In genomic region chr16:1332618-1333148, GRCh38 we compare ENCODE assay signal across 9 cellular contexts. TPM values are rescaled to one million over a fixed set of nuclear protein-coding genes. Genes with fewer than 3 reads are reported as not detected.
DNase-seq lines count a peak whose midpoint lies in the region; ATAC-seq and TF ChIP-seq lines count a peak whose summit lies in the region.
"Had no signal": no experiment of that assay in that cellular context is flagged by ENCODE, and none has a peak within 500 bp of the region (broad histone marks: within the 10 kb centered on the region; RNA-seq: fewer than 3 reads in every experiment).

No MANE protein-coding gene starts in this region.

- H3K4me3 Mint-ChIP-seq in Caco-2 (ENCODE audit: unreplicated experiment) = peak overlapping the region; percentile 52

- H3K27ac ChIP-seq in OCI-LY7 (ENCODE audit: low read depth, low read length, poor library complexity, severe bottlenecking) = peak overlapping the region; percentile 71
- no peak overlapping the region for H3K27ac ChIP-seq in esophagus muscularis mucosa (replicated peaks in 1 of 4)
- no peak overlapping the region for H3K27ac ChIP-seq in parathyroid adenoma

- H3K27ac Mint-ChIP-seq in Caco-2 (ENCODE audit: unreplicated experiment) = no peak overlapping the region

- H3K9me3 ChIP-seq in Caco-2 = no peaks in the 10 kb centered on the region
- no peaks in the 10 kb centered on the region for H3K9me3 ChIP-seq in OCI-LY7 (ENCODE audit: low read length)
- H3K9me3 ChIP-seq in esophagus muscularis mucosa = peaks cover 0 to 7% (median 3%) of the 10 kb centered on the region in 4 donors
- H3K9me3 ChIP-seq in parathyroid adenoma (ENCODE audit: control insufficient read depth, low read length) = no peaks in the 10 kb centered on the region
- H3K9me3 ChIP-seq: mucosa of descending colon had no signal

- CTCF ChIA-PET in Caco-2 (lab: Charles Lee) (interaction anchor here (0.9 kb wide), 1 partner anchor 10 kb away, joined by 5 read pairs; no protein-coding TSS in a partner anchor), OCI-LY7 (lab: Charles Lee; ENCODE audit: unreplicated experiment) (interaction anchor here (1.4 kb wide), 1 partner anchor 10 kb away, joined by 5 read pairs; no protein-coding TSS in a partner anchor)

- H2AFZ ChIP-seq in OCI-LY7 (ENCODE audit: low read length) = no peak overlapping the region; the same call in 1 of the 2 replicates
- H2AFZ ChIP-seq in parathyroid adenoma = peak overlapping the region; percentile 1

- TF ChIP-seq CTCF in Caco-2 (IDR thresholded peaks at IDR 0.05; ENCODE audit: insufficient read depth in 1 of 2, low read depth in 1 of 2, low read length in 1 of 2, severe bottlenecking in 1 of 2, unreplicated experiment in 1 of 2) (no peak), OCI-LY7 (conservative IDR thresholded peaks at IDR 0.05; ENCODE audit: low read length) (no peak), esophagus muscularis mucosa (IDR thresholded peaks at IDR 0.05) (no peak), parathyroid adenoma (IDR thresholded peaks at IDR 0.05) (no peak)

- no peaks in the 10 kb centered on the region for H3K9me2 ChIP-seq in OCI-LY7 (ENCODE audit: insufficient read depth, low read length)

- WGBS in esophagus muscularis mucosa = 7% methylated on average over 18 of the region's 26 CpGs

- H3K4me1 Mint-ChIP-seq in Caco-2 (ENCODE audit: low read depth, unreplicated experiment) = no peaks in the 10 kb centered on the region

- H3K4me1 ChIP-seq in Caco-2 (peaks cover 4% of the 10 kb centered on the region; the same call in 1 of the 2 replicates), OCI-LY7 (ENCODE audit: insufficient read depth, low read length, poor library complexity, severe bottlenecking) (peaks cover 31% of the 10 kb centered on the region), esophagus muscularis mucosa (peaks cover 28 to 42% (median 37%) of the 10 kb centered on the region in 4 donors), parathyroid adenoma (peaks cover 6% of the 10 kb centered on the region)

- no peak overlapping the region for H3K9ac ChIP-seq in parathyroid adenoma

- H3K36me3 ChIP-seq in Caco-2 (ENCODE audit: control insufficient read depth, insufficient read depth, low read length) (no peaks in the 10 kb centered on the region), OCI-LY7 (ENCODE audit: insufficient read depth, low read length) (no peaks in the 10 kb centered on the region), esophagus muscularis mucosa (no peaks in the 10 kb centered on the region), parathyroid adenoma (ENCODE audit: control insufficient read depth, insufficient read depth, low read length) (no peaks in the 10 kb centered on the region)

- ATAC-seq in GM19463 (IDR thresholded peaks at IDR 0.05; ENCODE audit: unreplicated experiment) = no peak

- no peak for TF ChIP-seq EP300 in esophagus muscularis mucosa (IDR thresholded peaks at IDR 0.05)

- no peak for DNase-seq in Caco-2
- DNase-seq in OCI-LY7 (ENCODE audit: low spot score) = no peak
- no peak for DNase-seq in esophagus muscularis mucosa (ENCODE audit: extremely low spot score)
- DNase-seq in kidney glomerular epithelial cell (lab: John Stamatoyannopoulos, UW) = no peak
- no peak for DNase-seq in kidney tubule cell (ENCODE audit: low spot score)
- no peak for DNase-seq in mesenteric fat pad (ENCODE audit: low spot score)

- POLR2A ChIA-PET in Caco-2 (lab: Charles Lee) = no interaction called here
- POLR2A ChIA-PET in OCI-LY7 (lab: Charles Lee) = interaction anchor here (0.6 to 0.7 kb wide), 2 partner anchors 10 to 512 kb away, joined by 3 to 5 read pairs; no protein-coding TSS in a partner anchor

- H4K20me1 ChIP-seq in OCI-LY7 (ENCODE audit: insufficient read depth, low read length) = no peaks in the 10 kb centered on the region

- H3K27me3 ChIP-seq in Caco-2 (replicated peaks; ENCODE audit: control insufficient read depth, insufficient read depth, low read length) (no peaks in the 10 kb centered on the region; the same call in 1 of the 2 replicates), esophagus muscularis mucosa (peaks cover 8 to 75% (median 36%) of the 10 kb centered on the region in 4 donors), parathyroid adenoma (ENCODE audit: control insufficient read depth, insufficient read depth, low read length) (no peaks in the 10 kb centered on the region)

- H3K4me3 ChIP-seq in Caco-2 (ENCODE audit: low read depth, low read length) (no peak overlapping the region), OCI-LY7 (ENCODE audit: low read depth, low read length, poor library complexity, severe bottlenecking) (no peak overlapping the region), esophagus muscularis mucosa (peak overlapping the region; percentile 43 to 56 (median 48)), parathyroid adenoma (ENCODE audit: low read depth, low read length) (peak overlapping the region; percentile 54)
- H3K4me3 ChIP-seq: mucosa of descending colon had no signal

- no peaks in the 10 kb centered on the region for H3K36me3 Mint-ChIP-seq in Caco-2 (ENCODE audit: insufficient read depth, unreplicated experiment)

- no peaks in the 10 kb centered on the region for H3K27me3 Mint-ChIP-seq in Caco-2 (ENCODE audit: insufficient read depth, unreplicated experiment)

- intact Hi-C loops in Caco-2 (cut with micrococcal nuclease; ENCODE audit: unreplicated experiment) (no loop called here), OCI-LY7 (cut with micrococcal nuclease; ENCODE audit: unreplicated experiment) (no loop called here), esophagus muscularis mucosa (cut with DNase I) (no loop called here)

- no peaks in the 10 kb centered on the region for H3K9me3 Mint-ChIP-seq in Caco-2 (ENCODE audit: unreplicated experiment)

- H3K4me2 ChIP-seq in OCI-LY7 (ENCODE audit: low read length) (peak overlapping the region; percentile 79; the same call in 1 of the 2 replicates), parathyroid adenoma (ENCODE audit: low read length) (peak overlapping the region; percentile 77)

- BruUV-seq in Caco-2 (replicated peaks; lab: Mats Ljungman, UMichigan) (no TSS peak), OCI-LY7 (replicated peaks; lab: Mats Ljungman, UMichigan) (no TSS peak)

- H3K79me2 ChIP-seq in OCI-LY7 (ENCODE audit: insufficient read depth, low read depth, low read length) (no peaks in the 10 kb centered on the region), parathyroid adenoma (no peaks in the 10 kb centered on the region)

- no peak for TF ChIP-seq POLR2A in esophagus muscularis mucosa (IDR thresholded peaks at IDR 0.05; ENCODE audit: low read depth)

RNA-seq across cellular contexts. Expression of gene BAIAP3, which starts 0.8 kb away (rescaled TPM):
- 4.2 and 5.0 TPM in 2 replicates for total RNA-seq in Caco-2 (2022)
- 2.9 and 6.3 TPM in 2 replicates for total RNA-seq in OCI-LY7 (2014; rRNA removed; shearing (Covaris generic))
- 2.4 and 3.2 TPM in 2 replicates for total RNA-seq in OCI-LY7 (2022)
- total RNA-seq in esophagus muscularis mucosa = 1 to 10 TPM; 1.3 to 4.2 (median 2.3) TPM
- 1.3 TPM for total RNA-seq in mesenteric fat pad

RNA-seq across cellular contexts. Expression of gene TSR3, which starts 19.0 kb away (rescaled TPM):
- total RNA-seq in Caco-2 (2022) = 48.3 and 48.6 TPM in 2 replicates
- 75.8 and 99.4 TPM in 2 replicates for total RNA-seq in OCI-LY7 (2014; rRNA removed; shearing (Covaris generic))
- 43.5 and 47.2 TPM in 2 replicates for total RNA-seq in OCI-LY7 (2022)
- 100 to 1,000 TPM in 3 of 4 donors, 10 to 100 TPM in 1; 78.2 to 112 (median 106) TPM for total RNA-seq in esophagus muscularis mucosa
- total RNA-seq in mesenteric fat pad = 58.2 TPM

RNA-seq across cellular contexts. Expression of gene GNPTG, which starts 19.0 kb away (rescaled TPM):
- total RNA-seq in Caco-2 (2022) = 37.3 and 37.6 TPM in 2 replicates
- total RNA-seq in OCI-LY7 (2014; rRNA removed; shearing (Covaris generic)) = 21.3 and 22.5 TPM in 2 replicates
- 24.1 and 26.6 TPM in 2 replicates for total RNA-seq in OCI-LY7 (2022)
- 10 to 100 TPM; 54.4 to 70.5 (median 61.1) TPM for total RNA-seq in esophagus muscularis mucosa
- total RNA-seq in mesenteric fat pad = 72.1 TPM

RNA-seq across cellular contexts. Expression of gene UBE2I, which starts 23.2 kb away (rescaled TPM):
- total RNA-seq in Caco-2 (2022) = 178 and 199 TPM in 2 replicates
- total RNA-seq in OCI-LY7 (2014; rRNA removed; shearing (Covaris generic)) = 122 and 126 TPM in 2 replicates
- 323 and 349 TPM in 2 replicates for total RNA-seq in OCI-LY7 (2022)
- total RNA-seq in esophagus muscularis mucosa = 10 to 100 TPM; 42.8 to 70.5 (median 63.9) TPM
- total RNA-seq in mesenteric fat pad = 91.9 TPM

Comparison
In these comparisons a context has a peak if more than half of its experiments do, and no peak if none do; other contexts are left out.
1. H3K4me3 ChIP-seq: peak in esophagus muscularis mucosa (4 of 4) and parathyroid adenoma (single experiment); none in Caco-2 (single experiment) and OCI-LY7 (single experiment).